ENCODE assay signal across 8 cellular contexts in the genomic region with DNA sequence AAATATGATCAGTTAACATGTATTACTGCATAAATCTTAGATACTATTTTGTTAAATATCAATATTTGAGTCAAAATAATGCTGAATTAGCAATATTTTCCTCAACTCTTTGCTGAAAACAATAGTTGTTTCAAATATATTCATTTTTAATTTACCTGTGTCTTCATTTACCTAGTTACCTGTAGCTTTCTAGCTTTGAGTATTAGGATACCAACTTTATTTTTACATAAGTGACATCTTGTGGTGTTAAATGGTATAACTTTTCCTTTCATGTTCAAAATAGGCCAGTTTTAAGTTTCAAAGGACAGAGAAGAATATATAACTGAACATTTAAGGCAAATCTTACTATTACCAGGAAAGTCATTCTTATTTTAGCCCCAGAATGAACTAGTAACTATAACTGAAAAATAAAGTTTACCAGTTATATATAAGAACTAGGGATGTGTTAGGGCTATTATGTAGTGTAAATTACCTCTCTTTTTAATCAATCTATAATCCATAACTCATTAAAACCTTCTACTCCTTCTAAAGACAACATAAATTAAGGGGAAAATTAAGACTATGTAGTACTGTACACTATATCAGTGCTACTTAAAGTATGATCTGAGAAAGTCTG. TPM values are rescaled to one million over a fixed set of nuclear protein-coding genes. Genes with fewer than 3 reads are reported as not detected.
DNase-seq lines count a peak whose midpoint lies in the region; ATAC-seq and TF ChIP-seq lines count a peak whose summit lies in the region.

No MANE protein-coding gene starts in this region.

- DNase-seq in AG09309 (ENCODE audit: low read depth) (no peak), iris pigment epithelial cell (ENCODE audit: low read depth) (peak; percentile 9), neuronal stem cell (ENCODE audit: low spot score) (no peak)
- no peak for DNase-seq in stimulated activated CD4-positive, alpha-beta T cell treated with anti-CD3 and anti-CD28 coated beads, Interleukin-4, amount 100 ng/mL, for 24 hours

- H3K4me1 ChIP-seq in neuronal stem cell (ENCODE audit: control insufficient read depth in 2 of 2, insufficient read depth in 1 of 2, low read depth in 1 of 2, low read length in 2 of 2): peaks cover 0 to 2% of the 10 kb centered on the region in 2 donors

- H2AFZ ChIP-seq in SU-DHL-6 (ENCODE audit: low read depth, low read length, severe bottlenecking) (no peak overlapping the region), neuronal stem cell (ENCODE audit: low read length) (no peak overlapping the region)

- no peak overlapping the region for H3K14ac ChIP-seq in neuronal stem cell (ENCODE audit: low read length)

- peaks cover 10% of the 10 kb centered on the region; the same call in 1 of the 2 replicates for H4K20me1 ChIP-seq in SU-DHL-6 (ENCODE audit: low read depth, low read length)

- H3K36me3 ChIP-seq in SU-DHL-6 (ENCODE audit: low read length) (peaks cover 4% of the 10 kb centered on the region; the same call in 1 of the 2 replicates), neuronal stem cell (replicated peaks in 1 of 2; ENCODE audit: control insufficient read depth in 2 of 2, insufficient read depth in 2 of 2, low read length in 2 of 2) (peaks cover 0 to 57% of the 10 kb centered on the region in 2 donors)

- no peak overlapping the region for H2BK5ac ChIP-seq in neuronal stem cell (ENCODE audit: low read length)

- no peak overlapping the region for H4K91ac ChIP-seq in neuronal stem cell (ENCODE audit: low read depth, low read length, poor library complexity)

- H3K4me3 Mint-ChIP-seq in activated T-helper 17 cell treated with anti-CD3 and anti-CD28 coated beads, Interleukin-2, amount 50 U/mL, for 72 hours: no peak overlapping the region

- H3K27me3 ChIP-seq in SU-DHL-6 (ENCODE audit: low read length) (no peaks in the 10 kb centered on the region), neuronal stem cell (ENCODE audit: control insufficient read depth in 3 of 3, insufficient read depth in 3 of 3, low read depth in 1 of 3, low read length in 3 of 3) (no peaks in the 10 kb centered on the region)

- H3K36me3 Mint-ChIP-seq in activated T-helper 17 cell treated with anti-CD3 and anti-CD28 coated beads, Interleukin-2, amount 50 U/mL, for 72 hours (ENCODE audit: low read depth): peaks cover 36% of the 10 kb centered on the region

- H3F3A ChIP-seq in SU-DHL-6 (ENCODE audit: insufficient read depth): no peaks in the 10 kb centered on the region; the same call in 1 of the 2 replicates

- no peak overlapping the region for H3K4me3 ChIP-seq in AG09309 (ENCODE audit: control insufficient read depth, low read depth, low read length)
- H3K4me3 ChIP-seq in SU-DHL-6 (ENCODE audit: insufficient read depth, low read length, poor library complexity, severe bottlenecking): no peak overlapping the region
- no peak overlapping the region for H3K4me3 ChIP-seq in neuronal stem cell (ENCODE audit: low read length in 2 of 2)

- H2BK12ac ChIP-seq in neuronal stem cell (ENCODE audit: low read length): no peak overlapping the region

- H3K79me2 ChIP-seq in SU-DHL-6 (ENCODE audit: insufficient read depth, low read length): peaks cover 40% of the 10 kb centered on the region

- no peaks in the 10 kb centered on the region for H3K79me1 ChIP-seq in neuronal stem cell (ENCODE audit: low read depth, low read length)

- H3K9ac ChIP-seq in SU-DHL-6 (ENCODE audit: low read length) (no peak overlapping the region), neuronal stem cell (ENCODE audit: low read depth, low read length, poor library complexity) (no peak overlapping the region)

- no peak overlapping the region for H2BK120ac ChIP-seq in neuronal stem cell (ENCODE audit: low read depth, low read length)

- H2AK5ac ChIP-seq in neuronal stem cell (ENCODE audit: low read depth, low read length): no peak overlapping the region

- H3K9me3 Mint-ChIP-seq in activated T-helper 17 cell treated with anti-CD3 and anti-CD28 coated beads, Interleukin-2, amount 50 U/mL, for 72 hours: no peaks in the 10 kb centered on the region

- no peak overlapping the region for H2BK15ac ChIP-seq in neuronal stem cell (ENCODE audit: low read length)

- H3K4me2 ChIP-seq in SU-DHL-6 (ENCODE audit: low read depth, low read length, poor library complexity, severe bottlenecking) (no peak overlapping the region), neuronal stem cell (ENCODE audit: insufficient read depth, low read length, poor library complexity, severe bottlenecking) (no peak overlapping the region)

- H3K18ac ChIP-seq in neuronal stem cell (ENCODE audit: low read length): no peak overlapping the region

- H3K27me3 Mint-ChIP-seq in activated T-helper 17 cell treated with anti-CD3 and anti-CD28 coated beads, Interleukin-2, amount 50 U/mL, for 72 hours: no peaks in the 10 kb centered on the region

- H4K8ac ChIP-seq in neuronal stem cell (ENCODE audit: low read depth, low read length): no peak overlapping the region

- no peaks in the 10 kb centered on the region for H3K9me2 ChIP-seq in SU-DHL-6 (replicated peaks; ENCODE audit: insufficient read depth, low read length)

- peak; percentile 20 for TF ChIP-seq CTCF in AG09309 (IDR thresholded peaks at IDR 0.05; ENCODE audit: control insufficient read depth, insufficient read depth, low read depth, low read length, missing control alignments)
- peak; percentile 23 for TF ChIP-seq CTCF in SU-DHL-6 (IDR thresholded peaks at IDR 0.05; ENCODE audit: insufficient read depth, low read length, poor library complexity, severe bottlenecking)

- no peak overlapping the region for H3K27ac Mint-ChIP-seq in activated T-helper 17 cell treated with anti-CD3 and anti-CD28 coated beads, Interleukin-2, amount 50 U/mL, for 72 hours

- H3K27ac ChIP-seq in SU-DHL-6 (ENCODE audit: low read depth, low read length) (no peak overlapping the region), neuronal stem cell (replicated peaks; ENCODE audit: low read length) (no peak overlapping the region)

- ATAC-seq in GM19395 (IDR thresholded peaks at IDR 0.05; ENCODE audit: unreplicated experiment) (peak; percentile 54), HG02798 (IDR thresholded peaks at IDR 0.05; ENCODE audit: poor library complexity, unreplicated experiment) (no peak)
- ATAC-seq in activated T-helper 17 cell treated with anti-CD3 and anti-CD28 coated beads, Interleukin-2, amount 50 U/mL, for 72 hours (replicated peaks): no peak

- no peak overlapping the region for H3K23ac ChIP-seq in neuronal stem cell (ENCODE audit: low read depth, low read length, poor library complexity)

- no peak overlapping the region for H3K4ac ChIP-seq in neuronal stem cell (ENCODE audit: low read length)

- H3K9me3 ChIP-seq in SU-DHL-6 (ENCODE audit: insufficient read depth, low read length): no peaks in the 10 kb centered on the region
- peaks cover 0 to 16% of the 10 kb centered on the region in 2 donors for H3K9me3 ChIP-seq in neuronal stem cell (replicated peaks in 1 of 2; ENCODE audit: control insufficient read depth in 2 of 2, insufficient read depth in 1 of 2, low read depth in 1 of 2, low read length in 2 of 2)

- peaks cover 28% of the 10 kb centered on the region for H3K4me1 Mint-ChIP-seq in activated T-helper 17 cell treated with anti-CD3 and anti-CD28 coated beads, Interleukin-2, amount 50 U/mL, for 72 hours

RNA-seq across cellular contexts. Expression of a gene that starts 25.3 kb away (rescaled TPM):
- polyA plus RNA-seq in neuronal stem cell (2013, experiment 1 of 2): 41.5 TPM
- polyA plus RNA-seq in neuronal stem cell (2013, experiment 2 of 2): 42.0 TPM
- total RNA-seq in activated T-helper 17 cell treated with anti-CD3 and anti-CD28 coated beads, Interleukin-2, amount 50 U/mL, for 72 hours: 10 to 100 TPM; 46.1 to 48.3 TPM
